In the genomic region with DNA sequence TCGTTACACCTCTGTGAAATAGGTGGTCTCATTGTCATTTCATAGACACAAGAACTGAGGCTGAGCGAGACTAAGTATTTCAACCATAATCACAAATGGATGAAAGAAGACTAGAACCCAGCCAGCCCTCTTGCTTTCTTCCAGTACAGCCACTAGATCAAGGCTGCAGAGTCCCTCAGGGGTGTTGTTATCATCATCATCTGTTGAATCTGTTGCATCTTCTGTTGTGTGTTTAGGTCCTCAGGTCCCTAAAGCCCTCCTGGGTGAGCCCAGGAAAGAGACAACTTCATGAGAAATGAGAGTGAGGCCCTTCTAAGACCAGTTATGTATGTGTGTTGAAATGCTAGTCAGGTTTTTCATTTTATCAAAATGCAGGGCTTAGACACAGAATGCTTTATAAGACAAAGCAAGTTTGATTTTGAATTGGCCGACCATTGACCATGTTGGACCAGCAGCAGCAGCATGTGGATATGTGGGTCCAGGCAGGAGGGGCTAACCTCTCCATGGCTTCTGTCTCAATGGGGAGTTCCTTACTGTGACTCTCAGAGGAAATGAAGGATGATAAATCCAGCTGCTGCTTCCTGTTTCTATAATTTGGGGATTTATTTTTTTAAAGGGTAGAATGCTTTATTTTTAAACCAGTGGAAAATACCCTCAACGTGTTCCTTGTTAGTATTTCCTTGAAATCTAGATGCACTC, we compare ENCODE assay signal across 10 cellular contexts.
DNase-seq lines count a peak whose midpoint lies in the region; ATAC-seq and TF ChIP-seq lines count a peak whose summit lies in the region.
"Had no signal": no experiment of that assay in that cellular context is flagged by ENCODE, and none has a peak within 500 bp of the region (broad histone marks: within the 10 kb centered on the region; RNA-seq: fewer than 3 reads in every experiment).

No MANE protein-coding gene starts in this region.

- H3K27me3 Mint-ChIP-seq in endodermal cell (ENCODE audit: insufficient read depth), result no peaks in the 10 kb centered on the region

- intact Hi-C loops in posterior cingulate gyrus (cut with DNase I), result no loop called here

- H4K20me1 ChIP-seq in osteoblast (ENCODE audit: insufficient read depth, low read length), result no peaks in the 10 kb centered on the region

- H3K36me3 Mint-ChIP-seq in endodermal cell (ENCODE audit: low read depth), result no peaks in the 10 kb centered on the region

- peaks cover 58% of the 10 kb centered on the region for H3K4me1 Mint-ChIP-seq in endodermal cell

- H3K36me3 ChIP-seq in endodermal cell (ENCODE audit: control insufficient read depth, insufficient read depth, low read length) (no peaks in the 10 kb centered on the region), osteoblast (ENCODE audit: insufficient read depth, low read length) (no peaks in the 10 kb centered on the region)
- H3K36me3 ChIP-seq: pancreas had no signal

- peak overlapping the region; percentile 62 for H3K27ac Mint-ChIP-seq in endodermal cell

- H3K4me3 Mint-ChIP-seq in endodermal cell, result no peak overlapping the region

- H3K4me1 ChIP-seq in endodermal cell (ENCODE audit: control insufficient read depth, insufficient read depth, low read length), result peaks cover 9% of the 10 kb centered on the region
- H3K4me1 ChIP-seq in osteoblast (ENCODE audit: insufficient read depth, low read length), result peaks cover 83% of the 10 kb centered on the region

- DNase-seq in Daoy (ENCODE audit: low read depth) (peak; percentile 58), NCI-H226 (peak; percentile 21), endodermal cell (no peak), osteoblast (ENCODE audit: insufficient read length, low spot score, missing footprints) (no peak), posterior cingulate gyrus (no peak), NCI-H146 treated with DMSO at 0.1 percent for 48 hours (lab: John Stamatoyannopoulos, UW; ENCODE audit: unreplicated experiment) (no peak)
- DNase-seq in activated CD4-positive, alpha-beta T cell treated with anti-CD3 and anti-CD28 coated beads for 4 hours, result no peak
- DNase-seq: activated T-cell treated with anti-CD3 and anti-CD28 coated beads, Interleukin-2, amount 50 U/mL, for 48 hours; pancreas had no signal

- H3K9me3 ChIP-seq in endodermal cell (ENCODE audit: control insufficient read depth, low read length) (no peaks in the 10 kb centered on the region), osteoblast (ENCODE audit: low read depth, low read length) (no peaks in the 10 kb centered on the region)
- H3K9me3 ChIP-seq: pancreas had no signal

- H3K9me3 Mint-ChIP-seq in endodermal cell, result no peaks in the 10 kb centered on the region

- peak overlapping the region; percentile 17 for H2AFZ ChIP-seq in osteoblast (ENCODE audit: low read length)

- H3K4me3 ChIP-seq in endodermal cell (ENCODE audit: low read length) (no peak overlapping the region), osteoblast (ENCODE audit: insufficient read depth, low read length) (peak overlapping the region; percentile 22)
- H3K4me3 ChIP-seq: pancreas had no signal

- H3K4me2 ChIP-seq in osteoblast (ENCODE audit: insufficient read depth, low read length), result peak overlapping the region; percentile 52

- no peak overlapping the region for H3K9ac ChIP-seq in endodermal cell (ENCODE audit: extremely low read depth, low read length, poor library complexity, severe bottlenecking)

- 93 to 100% methylated on average over 1 to 4 of the region's 4 CpGs for WGBS in endodermal cell (ENCODE audit: insufficient coverage in 1 of 2, insufficient read length in 1 of 2), 2 experiments

- ATAC-seq in GM19395 (IDR thresholded peaks at IDR 0.05; ENCODE audit: unreplicated experiment), result no peak
- ATAC-seq: pancreas had no signal

- no peak for TF ChIP-seq CTCF in endodermal cell (conservative IDR thresholded peaks at IDR 0.05)
- no peak for TF ChIP-seq CTCF in osteoblast (IDR thresholded peaks at IDR 0.05; ENCODE audit: extremely low read depth, low read depth, low read length)

- H3K79me2 ChIP-seq in osteoblast (ENCODE audit: insufficient read depth, low read length), result peaks cover 9% of the 10 kb centered on the region

- H3K27ac ChIP-seq in endodermal cell (ENCODE audit: low read depth, low read length), result no peak overlapping the region
- peak overlapping the region; percentile 94 for H3K27ac ChIP-seq in osteoblast (ENCODE audit: low read depth, low read length)
- H3K27ac ChIP-seq: pancreas had no signal

- H3K27me3 ChIP-seq in endodermal cell (ENCODE audit: control insufficient read depth, insufficient read depth, low read length, poor library complexity, severe bottlenecking) (no peaks in the 10 kb centered on the region), osteoblast (ENCODE audit: insufficient read depth, low read length) (no peaks in the 10 kb centered on the region)
- H3K27me3 ChIP-seq: pancreas had no signal

Comparison
In these comparisons a context has a peak if more than half of its experiments do, and no peak if none do; other contexts are left out.
1. DNase-seq: peak in Daoy (single experiment) and NCI-H226 (single experiment); none in endodermal cell (single experiment), osteoblast (single experiment), posterior cingulate gyrus (0 of 10), NCI-H146 treated with DMSO at 0.1 percent for 48 hours (single experiment) and activated CD4-positive, alpha-beta T cell treated with anti-CD3 and anti-CD28 coated beads for 4 hours (0 of 2).